Comparison of ENCODE assay signal across 8 cellular contexts in genomic region chr5:172006378-172007152, GRCh38. TPM values are rescaled to one million over a fixed set of nuclear protein-coding genes. Genes with fewer than 3 reads are reported as not detected.
A peak's percentile ranks its signal among the peaks of the same experiment; 100 is the strongest.
DNase-seq lines count a peak whose midpoint lies in the region; TF ChIP-seq lines count a peak whose summit lies in the region.

Gene FBXW11 (minus strand): TSS chr5:172006638. CDS start chr5:172006502, 136 bp downstream.

- H4K20me1 ChIP-seq in neural cell (ENCODE audit: insufficient read depth) = no peaks in the 10 kb centered on the region

- peak within 1 kb of the TSS; percentile 96 for H3K27ac ChIP-seq in neural cell (ENCODE audit: low read length)
- H3K27ac ChIP-seq in stomach = peak within 1 kb of the TSS; percentile 98 to 100 (median 98)

- H3K9me3 ChIP-seq in neural cell (ENCODE audit: low read length) = no peaks in the 10 kb centered on the region
- H3K9me3 ChIP-seq in stomach = no peaks in the 10 kb centered on the region

- H3K79me2 ChIP-seq in neural cell (replicated peaks; ENCODE audit: insufficient read depth, low read length) = peaks cover 46% of the 10 kb centered on the region

- H3K9ac ChIP-seq in neural cell (ENCODE audit: low read length) = peak within 1 kb of the TSS; percentile 96

- peaks cover 27 to 62% (median 42%) of the 10 kb centered on the region in 4 donors for H3K4me1 ChIP-seq in stomach

- peak; percentile 97 for DNase-seq in ELF-1 (ENCODE audit: low read depth, low spot score)
- peak; percentile 89 for DNase-seq in H7
- DNase-seq in M059J (ENCODE audit: low read depth) = peak; percentile 97
- DNase-seq in SHP77 (lab: John Stamatoyannopoulos, UW) = peak; percentile 94 to 97
- DNase-seq in activated effector memory CD4-positive, alpha-beta T cell treated with anti-CD3 and anti-CD28 coated beads, Interleukin-2, amount 50 U/mL, for 16 hours = peak; percentile 98
- DNase-seq in fibroblast of the conjunctiva (ENCODE audit: low read depth) = peak; percentile 94
- peak; percentile 97 for DNase-seq in stomach

- peak; percentile 17 for TF ChIP-seq EP300 in neural cell (conservative IDR thresholded peaks at IDR 0.05; ENCODE audit: poor library complexity, severe bottlenecking)
- TF ChIP-seq EP300 in stomach (IDR thresholded peaks at IDR 0.05) = no peak

- H3F3A ChIP-seq in neural cell (ENCODE audit: insufficient read depth, low read length, poor library complexity, severe bottlenecking) = no peaks in the 10 kb centered on the region

- TF ChIP-seq RAD21 in neural cell (conservative IDR thresholded peaks at IDR 0.05) = peak; percentile 15

- peak within 1 kb of the TSS; percentile 94 for H3K4me2 ChIP-seq in neural cell (ENCODE audit: low read length)

- H3K4me3 ChIP-seq in H7 (ENCODE audit: insufficient read depth, low read depth, low read length) (peak within 1 kb of the TSS; percentile 91), neural cell (ENCODE audit: low read length) (peak within 1 kb of the TSS; percentile 91), stomach (peak within 1 kb of the TSS; percentile 91 to 99 (median 92))

- peak within 1 kb of the TSS; percentile 92 for H2AFZ ChIP-seq in neural cell (ENCODE audit: low read depth, low read length)

- intact Hi-C loops in stomach (cut with DNase I; ENCODE audit: low total_unique reads) = no loop called here

- 0% methylated on average over 41 to 77 of the region's 77 CpGs for whole genome bisulfite sequencing in stomach, 5 donors

- H3K36me3 ChIP-seq in H7 (replicated peaks; ENCODE audit: control insufficient read depth, insufficient read depth, low read length) (no peaks in the 10 kb centered on the region), neural cell (ENCODE audit: insufficient read depth, low read length) (no peaks in the 10 kb centered on the region), stomach (no peaks in the 10 kb centered on the region)

- H3K27me3 ChIP-seq in H7 (ENCODE audit: control insufficient read depth, insufficient read depth, low read length) (no peaks in the 10 kb centered on the region), neural cell (ENCODE audit: insufficient read depth, low read depth, low read length) (no peaks in the 10 kb centered on the region), stomach (no peaks in the 10 kb centered on the region)

- peak; percentile 18 for TF ChIP-seq CTCF in neural cell (IDR thresholded peaks at IDR 0.05; ENCODE audit: poor library complexity, severe bottlenecking)
- TF ChIP-seq CTCF in stomach (IDR thresholded peaks at IDR 0.05) = no peak

- peak in 1 of 4 donors; percentile 85 for TF ChIP-seq POLR2A in stomach (IDR thresholded peaks at IDR 0.05)

- no peaks in the 10 kb centered on the region for H3K9me2 ChIP-seq in neural cell (ENCODE audit: insufficient read depth, low read length)

TF ChIP-seq in neural cell, 6 proteins besides CTCF, POLR2A, EP300 and RAD21:
- TF ChIP-seq SMC3 (conservative IDR thresholded peaks at IDR 0.05; ENCODE audit: poor library complexity) (no peak), POLR2AphosphoS5 (IDR thresholded peaks at IDR 0.05) (peak; percentile 84), MXI1 (conservative IDR thresholded peaks at IDR 0.05; ENCODE audit: poor library complexity, severe bottlenecking) (peak; percentile 74)

RNA-seq across cellular contexts. Expression of gene FBXW11, which starts in this region (rescaled TPM):
- 53.7 and 67.2 TPM in 2 replicates for total RNA-seq in H7 (2014; rRNA removed; shearing (Covaris generic))
- 38.5 and 75.0 TPM in 2 replicates for total RNA-seq in M059J (2014; rRNA removed; shearing (Covaris generic))
- polyA plus RNA-seq in neural cell (102 and 103 TPM in 2 replicates), stomach (10 to 100 TPM in 2 of 3 donors, 1 to 10 TPM in 1; 9.0 to 29.3 (median 19.9) TPM)
- 214 and 225 TPM in 2 replicates for polyA minus RNA-seq in neural cell
- total RNA-seq in stomach = 100 to 1,000 TPM in 3 of 5 donors, 10 to 100 TPM in 1, 1 to 10 TPM in 1; 4.3 to 117 (median 101) TPM

Comparison
In these comparisons a context has a peak if more than half of its experiments do, and no peak if none do; other contexts are left out.
1. Peak in every context shown above with its lines: DNase-seq, H3K4me3 ChIP-seq and H3K27ac ChIP-seq.